8 cellular contexts compared by ENCODE assay signal in the genomic region with DNA sequence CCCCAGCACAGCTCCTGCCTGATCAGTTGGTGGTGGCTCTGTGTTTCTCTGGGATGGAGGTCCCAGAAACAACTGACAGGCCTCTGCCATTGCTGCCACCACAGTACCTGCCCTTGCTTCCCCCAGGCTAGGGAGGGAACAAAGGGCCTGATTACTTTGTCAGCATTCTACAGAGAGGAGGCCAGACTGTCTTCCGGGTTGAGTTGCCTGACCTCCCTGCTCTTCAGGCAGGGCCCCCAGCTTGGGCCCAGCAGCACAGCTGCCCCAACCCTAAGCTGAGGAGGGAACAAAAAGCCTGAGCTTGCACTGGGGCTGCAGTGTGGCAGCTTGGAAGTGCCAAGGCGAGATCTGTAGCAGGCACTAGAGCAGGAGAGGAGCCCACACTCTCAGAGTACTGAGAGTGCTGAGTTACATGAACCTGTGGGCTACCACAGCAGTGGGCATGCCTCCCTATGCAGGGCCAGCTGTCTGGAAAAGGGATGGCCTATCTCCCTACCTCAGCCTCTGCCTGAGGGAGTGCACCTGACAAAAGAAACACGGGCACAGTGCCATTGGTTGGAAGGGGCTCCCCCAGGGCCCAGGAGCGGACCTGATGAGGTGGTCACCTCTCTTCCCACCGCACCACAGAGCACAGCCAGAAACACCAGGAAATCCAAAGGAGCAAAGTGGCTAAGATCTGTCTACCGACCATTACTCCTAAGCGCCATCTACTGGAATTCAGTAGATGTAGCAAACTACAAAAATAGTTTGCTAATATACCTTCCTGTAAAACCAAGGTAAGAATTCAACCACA. TPM values are rescaled to one million over a fixed set of nuclear protein-coding genes. Genes with fewer than 3 reads are reported as not detected.
DNase-seq lines count a peak whose midpoint lies in the region; ATAC-seq, FAIRE-seq and TF ChIP-seq lines count a peak whose summit lies in the region.

No MANE protein-coding gene starts in this region.

- H3K4me3 Mint-ChIP-seq in central memory CD8-positive, alpha-beta T cell = no peak overlapping the region

- peaks cover 13% of the 10 kb centered on the region for H3K36me3 Mint-ChIP-seq in central memory CD8-positive, alpha-beta T cell (ENCODE audit: insufficient read depth)

- H3K36me3 ChIP-seq in pancreas = peaks cover 0 to 22% (median 8%) of the 10 kb centered on the region in 3 donors

- 48 to 58% methylated on average over 7 of the region's 7 CpGs for WGBS in pancreas, 2 donors

- peak overlapping the region; percentile 55 for H3K27ac Mint-ChIP-seq in central memory CD8-positive, alpha-beta T cell (ENCODE audit: low read depth)

- ATAC-seq in central memory CD8-positive, alpha-beta T cell (replicated peaks; ENCODE audit: extremely low read depth, poor library complexity, severe bottlenecking) = peak; percentile 14
- ATAC-seq in pancreas (peak; percentile 74 to 96 (median 90)), GM19328 (IDR thresholded peaks at IDR 0.05; ENCODE audit: unreplicated experiment) (no peak)

- H3K4me3 ChIP-seq in GM12865 (ENCODE audit: low read depth, low read length) (no peak overlapping the region), pancreas (no peak overlapping the region)

- TF ChIP-seq CTCF in GM12865 (IDR thresholded peaks at IDR 0.05; ENCODE audit: insufficient read depth, low read depth, low read length, missing control alignments) (peak; percentile 58), pancreas (IDR thresholded peaks at IDR 0.05) (peak in 3 of 4 donors; percentile 28 to 43 (median 34))

- H3K27me3 Mint-ChIP-seq in central memory CD8-positive, alpha-beta T cell = no peaks in the 10 kb centered on the region

- intact Hi-C loops in pancreas (cut with DNase I) = no loop called here

- peak overlapping the region in 1 of 4 donors; percentile 0 for H3K27ac ChIP-seq in pancreas

- H3K4me1 Mint-ChIP-seq in central memory CD8-positive, alpha-beta T cell = no peaks in the 10 kb centered on the region

- H3K9me3 Mint-ChIP-seq in central memory CD8-positive, alpha-beta T cell = no peaks in the 10 kb centered on the region

- H3K4me1 ChIP-seq in pancreas = no peaks in the 10 kb centered on the region

- DNase-seq in A172 (ENCODE audit: low spot score) (peak; percentile 6), GM12865 (ENCODE audit: low read depth) (peak; percentile 42), NCI-H226 (peak; percentile 8), pancreas (peak in 1 of 6 donors; percentile 40), NCI-H1092 (lab: John Stamatoyannopoulos, UW) (no peak)
- no peak for DNase-seq in central memory CD8-positive, alpha-beta T cell (ENCODE audit: low spot score in 2 of 2)
- DNase-seq in effector CD4-positive, alpha-beta T cell = no peak

- H3K27me3 ChIP-seq in pancreas = no peaks in the 10 kb centered on the region

- no peak for FAIRE-seq in pancreas (lab: Jason Lieb, UNC)

- no peaks in the 10 kb centered on the region for H3K9me3 ChIP-seq in pancreas

RNA-seq across cellular contexts. Expression of gene SLC25A15, which starts 24.4 kb away (rescaled TPM):
- total RNA-seq in A172 (2014; rRNA removed; shearing (Covaris generic)) = 25.3 and 38.5 TPM in 2 replicates
- total RNA-seq in pancreas = 10 to 100 TPM; 10.1 to 35.9 (median 17.6) TPM
- polyA plus RNA-seq in pancreas = 1 to 10 TPM; 4.4 to 6.5 TPM

RNA-seq across cellular contexts. Expression of gene MRPS31, which starts 42.9 kb away (rescaled TPM):
- total RNA-seq in A172 (2014; rRNA removed; shearing (Covaris generic)) = 20.7 and 26.1 TPM in 2 replicates
- 10 to 100 TPM in 1 of 6 donors, 1 to 10 TPM in 5; 6.2 to 12.9 (median 8.3) TPM for total RNA-seq in pancreas
- 10 to 100 TPM; 20.1 to 22.8 TPM for polyA plus RNA-seq in pancreas

Comparison
In these comparisons a context has a peak if more than half of its experiments do, and no peak if none do; other contexts are left out.
1. DNase-seq: peak in A172 (single experiment), GM12865 (single experiment) and NCI-H226 (single experiment); none in central memory CD8-positive, alpha-beta T cell (0 of 2), NCI-H1092 (single experiment) and effector CD4-positive, alpha-beta T cell (single experiment).